Comparison of ENCODE assay signal across 8 cellular contexts in genomic region chr11:93741094-93741881, GRCh38. TPM values are rescaled to one million over a fixed set of nuclear protein-coding genes. Genes with fewer than 3 reads are reported as not detected.
DNase-seq lines count a peak whose midpoint lies in the region; ATAC-seq, FAIRE-seq and TF ChIP-seq lines count a peak whose summit lies in the region.

TSS of gene C11orf54 (plus strand) at chr11:93741672. CDS start at chr11:93747394, 5,722 bp downstream.
TSS of gene TAF1D (minus strand) at chr11:93741495. CDS start at chr11:93739304, 2,191 bp downstream.

- H2BK5ac ChIP-seq in H1 (ENCODE audit: low read depth, low read length) = peak within 1 kb of the TSS; percentile 90
- peak within 1 kb of the TSS; percentile 96 for H2BK5ac ChIP-seq in mesenchymal stem cell (ENCODE audit: low read depth, low read length, poor library complexity, severe bottlenecking)

- no peak for FAIRE-seq in H1 (lab: Jason Lieb, UNC)

- peak within 1 kb of the TSS; percentile 69 to 96 for H3K4me2 ChIP-seq in H1 (ENCODE audit: insufficient read depth in 1 of 2, low read depth in 2 of 2, low read length in 2 of 2)
- peak within 1 kb of the TSS; percentile 84 for H3K4me2 ChIP-seq in mesenchymal stem cell (ENCODE audit: low read length, poor library complexity, severe bottlenecking)

- DNase-seq in COLO829 (ENCODE audit: low spot score) = peak; percentile 94
- peak; percentile 95 for DNase-seq in HT1080 (ENCODE audit: low read depth)
- peak; percentile 96 for DNase-seq in NOMO-1 treated with DMSO at 0.1 percent for 48 hours (lab: John Stamatoyannopoulos, UW; ENCODE audit: unreplicated experiment)
- DNase-seq in activated CD8-positive, alpha-beta memory T cell treated with anti-CD3 and anti-CD28 coated beads for 4 hours (ENCODE audit: low read depth in 2 of 2) = peak; percentile 91 to 96
- peak; percentile 88 to 93 for DNase-seq in H1 (ENCODE audit: low read depth in 1 of 2, low spot score in 2 of 2)
- peak; percentile 98 for DNase-seq in mesenchymal stem cell
- DNase-seq in stimulated activated CD8-positive, alpha-beta memory T cell treated with anti-CD3 and anti-CD28 coated beads, Interleukin-12 subunit alpha, Interleukin-12 subunit beta, amount 100 ng/mL, for 4 hours (ENCODE audit: low read depth) = peak; percentile 90

- H4K8ac ChIP-seq in H1 (ENCODE audit: extremely low read depth, insufficient read depth, low read length) (peak within 1 kb of the TSS; percentile 95), mesenchymal stem cell (ENCODE audit: low read length) (peak within 1 kb of the TSS; percentile 89)

- H3K14ac ChIP-seq in H1 (ENCODE audit: insufficient read length) (no peak within 1 kb of the TSS), mesenchymal stem cell (ENCODE audit: low read length in 2 of 2) (peak within 1 kb of the TSS; percentile 74 to 97)

- H4K91ac ChIP-seq in H1 (replicated peaks; ENCODE audit: insufficient read length, low read length) (peak within 1 kb of the TSS; percentile 48), mesenchymal stem cell (ENCODE audit: low read length) (peak within 1 kb of the TSS; percentile 98)

- H3K4me1 ChIP-seq in H1 (replicated peaks in 1 of 4; ENCODE audit: control insufficient read depth in 3 of 4, insufficient read depth in 4 of 4, low read length in 3 of 4) (peaks cover 3 to 9% (median 6%) of the 10 kb centered on the region in 4 experiments; a peak in 6 of 7 replicates), mesenchymal stem cell (ENCODE audit: control insufficient read depth, insufficient read depth, low read depth, low read length) (peaks cover 10% of the 10 kb centered on the region)

- H3K9ac ChIP-seq in H1 (replicated peaks in 1 of 4; ENCODE audit: extremely low read depth in 1 of 4, low read depth in 3 of 4, low read length in 3 of 4) (peak within 1 kb of the TSS; percentile 85 to 100 (median 97)), mesenchymal stem cell (ENCODE audit: low read length) (peak within 1 kb of the TSS; percentile 100)

- peak within 1 kb of the TSS; percentile 81 for H3K56ac ChIP-seq in H1 (replicated peaks; ENCODE audit: insufficient read length, low read depth, low read length)

- H3K23ac ChIP-seq in H1 (ENCODE audit: insufficient read length) (no peak within 1 kb of the TSS), mesenchymal stem cell (ENCODE audit: low read length in 2 of 2) (peak within 1 kb of the TSS; percentile 84 to 96)

- no peaks in the 10 kb centered on the region; the same call in 1 of the 2 replicates for H3K23me2 ChIP-seq in H1 (ENCODE audit: low read depth, low read length)

- H3K79me1 ChIP-seq in H1 (ENCODE audit: low read depth, low read length) (no peaks in the 10 kb centered on the region; the same call in 1 of the 2 replicates), mesenchymal stem cell (replicated peaks; ENCODE audit: low read length, poor library complexity, severe bottlenecking) (peaks cover 8% of the 10 kb centered on the region)

- H3K79me2 ChIP-seq in H1 (ENCODE audit: control insufficient read depth in 1 of 2, insufficient read depth in 2 of 2, low read length in 2 of 2) = peaks cover 18 to 76% of the 10 kb centered on the region in 2 experiments

- peak; percentile 92 to 99 for TF ChIP-seq POLR2A in H1 (IDR thresholded peaks at IDR 0.05; ENCODE audit: control extremely low read depth in 1 of 2, low read depth in 2 of 2, low read length in 2 of 2)

- 2% methylated on average over 54 of the region's 65 CpGs; no CpG with 5 or more reads in 1 of the 2 experiments for WGBS in H1 (ENCODE audit: extremely low coverage in 1 of 2, insufficient coverage in 1 of 2, insufficient read length in 1 of 2, insufficient replicate concordance in 2 of 2, low coverage in 1 of 2, low lambda C conversion rate in 2 of 2, missing lambda C conversion rate in 1 of 2), 2 experiments
- under 1% methylated on average over 65 of the region's 65 CpGs for WGBS in mesenchymal stem cell

- H2AK5ac ChIP-seq in H1 (ENCODE audit: low read depth, low read length) = peak within 1 kb of the TSS; percentile 98; the same call in 1 of the 2 replicates
- peak within 1 kb of the TSS; percentile 99 for H2AK5ac ChIP-seq in mesenchymal stem cell (ENCODE audit: low read length, severe bottlenecking)

- peak within 1 kb of the TSS; percentile 93 for H3K27ac ChIP-seq in H1 (ENCODE audit: low read depth, low read length)
- peak within 1 kb of the TSS; percentile 99 for H3K27ac ChIP-seq in mesenchymal stem cell (ENCODE audit: low read length, poor library complexity, severe bottlenecking)

- peaks cover 15 to 46% (median 34%) of the 10 kb centered on the region in 4 experiments for H3K36me3 ChIP-seq in H1 (ENCODE audit: control insufficient read depth in 2 of 4, insufficient read depth in 4 of 4, low read length in 3 of 4)
- peaks cover 9 to 45% of the 10 kb centered on the region in 2 experiments for H3K36me3 ChIP-seq in mesenchymal stem cell (ENCODE audit: control insufficient read depth in 1 of 2, insufficient read depth in 2 of 2, low read depth in 1 of 2, low read length in 2 of 2)

- peak within 1 kb of the TSS; percentile 5 for H3K4ac ChIP-seq in H1 (replicated peaks; ENCODE audit: insufficient read length, low read depth, low read length)
- H3K4ac ChIP-seq in mesenchymal stem cell (ENCODE audit: low read depth in 1 of 2, low read length in 2 of 2) = peak within 1 kb of the TSS; percentile 87 to 97

- TF ChIP-seq CTCF in H1 (IDR thresholded peaks at IDR 0.05; ENCODE audit: control extremely low read depth in 1 of 3, insufficient read depth in 1 of 3, low read depth in 1 of 3, low read length in 3 of 3) = no peak

- peak within 1 kb of the TSS; percentile 91 to 100 (median 98) for H3K4me3 ChIP-seq in H1 (ENCODE audit: extremely low read depth in 1 of 4, insufficient read depth in 2 of 4, low read depth in 3 of 4, low read length in 4 of 4)
- H3K4me3 ChIP-seq in mesenchymal stem cell (ENCODE audit: insufficient read depth in 1 of 2, low read depth in 1 of 2, low read length in 2 of 2) = peak within 1 kb of the TSS; percentile 97 to 99

- H4K20me1 ChIP-seq in H1 (replicated peaks in 1 of 2; ENCODE audit: control insufficient read depth in 1 of 2, insufficient read depth in 2 of 2, low read length in 2 of 2) = peaks cover 6 to 8% of the 10 kb centered on the region in 2 experiments

- H3K27me3 ChIP-seq in H1 (replicated peaks in 1 of 4; ENCODE audit: control insufficient read depth in 3 of 4, extremely low read depth in 1 of 4, insufficient read depth in 3 of 4, low read length in 3 of 4) (no peaks in the 10 kb centered on the region), mesenchymal stem cell (ENCODE audit: control insufficient read depth in 1 of 2, insufficient read depth in 1 of 2, low read length in 2 of 2) (no peaks in the 10 kb centered on the region)

- H2AFZ ChIP-seq in H1 (ENCODE audit: low read length) (peak within 1 kb of the TSS; percentile 74; the same call in 1 of the 2 replicates), mesenchymal stem cell (ENCODE audit: low read depth, low read length) (peak within 1 kb of the TSS; percentile 94)

- no peak for TF ChIP-seq RAD21 in H1 (IDR thresholded peaks at IDR 0.05 in 1 of 2, conservative IDR thresholded peaks at IDR 0.05 in 1 of 2; ENCODE audit: low read depth in 2 of 2, low read length in 2 of 2)

- ATAC-seq in GM21360 (IDR thresholded peaks at IDR 0.05; ENCODE audit: unreplicated experiment) = peak; percentile 84

- H3K18ac ChIP-seq in H1 (ENCODE audit: extremely low read depth, low read length) (peak within 1 kb of the TSS; percentile 89), mesenchymal stem cell (ENCODE audit: low read depth in 1 of 2, low read length in 2 of 2) (peak within 1 kb of the TSS; percentile 97 to 99)

- H2BK12ac ChIP-seq in H1 (ENCODE audit: low read depth, low read length) (no peak within 1 kb of the TSS; the same call in 1 of the 2 replicates), mesenchymal stem cell (ENCODE audit: low read length in 2 of 2) (peak within 1 kb of the TSS in 1 of 2 experiments; percentile 32)

- peak within 1 kb of the TSS; percentile 95 for H4K5ac ChIP-seq in H1 (ENCODE audit: insufficient read length, low read depth, low read length)

- no peak within 1 kb of the TSS for H2BK120ac ChIP-seq in H1 (replicated peaks; ENCODE audit: low read depth, low read length)
- peak within 1 kb of the TSS; percentile 85 for H2BK120ac ChIP-seq in mesenchymal stem cell (ENCODE audit: low read depth, low read length)

- no peak for TF ChIP-seq EP300 in H1 (IDR thresholded peaks at IDR 0.05; ENCODE audit: borderline replicate concordance in 1 of 2, low read depth in 2 of 2, low read length in 2 of 2)

- H2BK15ac ChIP-seq in H1 (ENCODE audit: low read length) = no peak within 1 kb of the TSS
- peak within 1 kb of the TSS; percentile 52 for H2BK15ac ChIP-seq in mesenchymal stem cell (ENCODE audit: low read depth, poor library complexity, severe bottlenecking)

- POLR2A ChIA-PET in H1 (lab: Charles Lee; ENCODE audit: partially characterized antibody) = interaction anchor here (0.6 to 16.4 kb wide), 36 partner anchors 10 to 931 kb away, joined by 3 to 495 read pairs (median 5); partner anchors contain the start of genes CEP295, MED17, PANX1 and SLC36A4

- CTCF ChIA-PET in H1 (lab: Charles Lee; ENCODE audit: partially characterized antibody) = interaction anchor here (0.6 to 1.9 kb wide), 3 partner anchors 9 to 43 kb away, joined by 3 to 10 read pairs (median 3); partner anchors contain the start of gene MED17

- H2BK20ac ChIP-seq in H1 (ENCODE audit: low read length) = no peak within 1 kb of the TSS

- H3K9me3 ChIP-seq in H1 (ENCODE audit: insufficient read depth in 2 of 2, low read depth in 1 of 2, low read length in 1 of 2) (no peaks in the 10 kb centered on the region), mesenchymal stem cell (ENCODE audit: control insufficient read depth, low read length) (no peaks in the 10 kb centered on the region)

RNA-seq across cellular contexts. Expression of gene C11orf54, which starts in this region (rescaled TPM):
- total RNA-seq in HT1080 (2014; rRNA removed; shearing (Covaris generic)) = 9.6 and 16.3 TPM in 2 replicates
- polyA plus RNA-seq in HT1080 (2015; cell fraction: cytosol; rRNA removed) = 14.4 and 16.2 TPM in 2 replicates
- 33.2 and 36.0 TPM in 2 replicates for polyA plus RNA-seq in HT1080 (2015; cell fraction: nucleus; rRNA removed)
- total RNA-seq in H1 (2021; fragmentation: NEBNext Ultra II Directional; extraction: Animal tissue kit (Norgen Biotek cat#: 25700)) = 21.5 and 24.5 TPM in 2 replicates
- polyA plus RNA-seq in H1 (2011; rRNA removed) = 3.9 and 14.7 TPM in 2 replicates
- 12.6 TPM for polyA plus RNA-seq in H1 (2011; cell fraction: cytosol; rRNA removed)
- 2.6 TPM for polyA plus RNA-seq in H1 (2011; cell fraction: nucleus; rRNA removed)
- polyA plus RNA-seq in H1 (2012, experiment 1 of 2) = 9.6 to 25.4 TPM (median 13.4 TPM) in 4 replicates
- 2.5 TPM for polyA plus RNA-seq in H1 (2012, experiment 2 of 2)
- polyA plus RNA-seq in H1 (2013, experiment 1 of 2) = 12.0 TPM
- polyA plus RNA-seq in H1 (2013, experiment 2 of 2) = 11.7 TPM
- polyA minus RNA-seq in H1 (2011; rRNA and poly(A)+ RNA removed) = 7.6 and 14.9 TPM in 2 replicates
- polyA minus RNA-seq in H1 (2011; cell fraction: cytosol; rRNA and poly(A)+ RNA removed) = 7.9 TPM
- 12.8 TPM for polyA minus RNA-seq in H1 (2011; cell fraction: nucleus; rRNA and poly(A)+ RNA removed)
- polyA plus RNA-seq in mesenchymal stem cell (2013, experiment 1 of 2) = 8.9 TPM
- 9.0 TPM for polyA plus RNA-seq in mesenchymal stem cell (2013, experiment 2 of 2)

RNA-seq across cellular contexts. Expression of gene TAF1D, which starts in this region (rescaled TPM):
- 118 and 126 TPM in 2 replicates for total RNA-seq in HT1080 (2014; rRNA removed; shearing (Covaris generic))
- 157 and 161 TPM in 2 replicates for polyA plus RNA-seq in HT1080 (2015; cell fraction: cytosol; rRNA removed)
- 682 and 792 TPM in 2 replicates for polyA plus RNA-seq in HT1080 (2015; cell fraction: nucleus; rRNA removed)
- 202 and 212 TPM in 2 replicates for total RNA-seq in H1 (2021; fragmentation: NEBNext Ultra II Directional; extraction: Animal tissue kit (Norgen Biotek cat#: 25700))
- polyA plus RNA-seq in H1 (2011; rRNA removed) = 45.8 and 64.7 TPM in 2 replicates
- 114 TPM for polyA plus RNA-seq in H1 (2011; cell fraction: cytosol; rRNA removed)
- 63.1 TPM for polyA plus RNA-seq in H1 (2011; cell fraction: nucleus; rRNA removed)
- polyA plus RNA-seq in H1 (2012, experiment 1 of 2) = 63.0 to 156 TPM (median 74.1 TPM) in 4 replicates
- polyA plus RNA-seq in H1 (2012, experiment 2 of 2) = 28.4 TPM
- 252 TPM for polyA plus RNA-seq in H1 (2013, experiment 1 of 2)
- 227 TPM for polyA plus RNA-seq in H1 (2013, experiment 2 of 2)
- polyA minus RNA-seq in H1 (2011; rRNA and poly(A)+ RNA removed) = 71.9 and 81.3 TPM in 2 replicates
- 61.6 TPM for polyA minus RNA-seq in H1 (2011; cell fraction: cytosol; rRNA and poly(A)+ RNA removed)
- polyA minus RNA-seq in H1 (2011; cell fraction: nucleus; rRNA and poly(A)+ RNA removed) = 339 TPM
- polyA plus RNA-seq in mesenchymal stem cell (2013, experiment 1 of 2) = 117 TPM
- 120 TPM for polyA plus RNA-seq in mesenchymal stem cell (2013, experiment 2 of 2)

Comparison
In these comparisons a context has a peak if more than half of its experiments do, and no peak if none do; other contexts are left out.
1. Peak in every context shown above with its lines: DNase-seq, ATAC-seq, H3K4me3 ChIP-seq and H3K27ac ChIP-seq.